Comparison of ENCODE assay signal across 34 cellular contexts in genomic region chrX:65331371-65331770, GRCh38.
"Had no signal": no experiment of that assay in that cellular context is flagged by ENCODE, and none has a peak within 500 bp of the region (broad histone marks: within the 10 kb centered on the region; RNA-seq: fewer than 3 reads in every experiment).

No MANE protein-coding gene starts in this region.

- H3K27me3 ChIP-seq: MG63 had no signal

- H3K4me3 ChIP-seq: MG63 had no signal

- DNase-seq: Karpas-422, Kasumi-1, MG63, MM.1S, MV-4-11, NCI-H1048, NCI-H1092, NCI-H1092 treated with DMSO at 0.1 percent for 48 hours, NCI-H1105, NCI-H1105 treated with DMSO at 0.1 percent for 48 hours, NCI-H1417, NCI-H1417 treated with DMSO at 0.1 percent for 48 hours, NCI-H1436, NCI-H1436 treated with DMSO at 0.1 percent for 48 hours, NCI-H146, NCI-H1694, NCI-H1694 treated with DMSO at 0.1 percent for 48 hours, NCI-H187, NCI-H187 treated with DMSO at 0.1 percent for 48 hours, NCI-H1930, NCI-H2029, NCI-H2029 treated with DMSO at 0.1 percent for 48 hours, NCI-H2081, NCI-H2081 treated with DMSO at 0.1 percent for 48 hours, NCI-H2107, NCI-H2171, NCI-H2171 treated with DMSO at 0.1 percent for 48 hours, NCI-H2227 treated with DMSO at 0.1 percent for 48 hours, NCI-H226, NCI-H345, NCI-H446, NCI-H446 treated with DMSO at 0.1 percent for 48 hours, NCI-H510A, NCI-H510A treated with DMSO at 0.1 percent for 48 hours had no signal

- H3K36me3 ChIP-seq: MG63 had no signal

- H3K9me3 ChIP-seq: MG63 had no signal
